In genomic region chr7:137345799-137346449, GRCh38 we compare ENCODE assay signal across 1 cellular context.
TF ChIP-seq lines count a peak whose summit lies in the region.

No MANE protein-coding gene starts in this region.

TF ChIP-seq in K562, 482 proteins besides CTCF, POLR2A, EP300 and RAD21 (continued from another document and continues in another):
- TF ChIP-seq ZNF639 (CRISPR knock-in tag; conservative IDR thresholded peaks at IDR 0.05 in 1 of 2, IDR thresholded peaks at IDR 0.05 in 1 of 2) = peak in 1 of 2 experiments; percentile 96; a peak in 2 of 4 replicates
- TF ChIP-seq, protein P1, sequence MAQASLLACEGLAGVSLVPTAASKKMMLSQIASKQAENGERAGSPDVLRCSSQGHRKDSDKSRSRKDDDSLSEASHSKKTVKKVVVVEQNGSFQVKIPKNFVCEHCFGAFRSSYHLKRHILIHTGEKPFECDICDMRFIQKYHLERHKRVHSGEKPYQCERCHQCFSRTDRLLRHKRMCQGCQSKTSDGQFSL (CRISPR knock-in tag; IDR thresholded peaks at IDR 0.05) = no peak
- TF ChIP-seq, protein P1 (tag; IDR thresholded peaks at IDR 0.05) = peak in 1 of 2 experiments; percentile 95; a peak in 2 of 4 replicates
- TF ChIP-seq ERF (CRISPR knock-in tag; IDR thresholded peaks at IDR 0.05) = peak; percentile 97
- no peak for TF ChIP-seq PHF8 (IDR thresholded peaks at IDR 0.05; ENCODE audit: borderline replicate concordance, low read length)
- TF ChIP-seq ZBTB11 (CRISPR knock-in tag; IDR thresholded peaks at IDR 0.05) = peak in 1 of 3 experiments; percentile 42; a peak in 1 of 6 replicates
- TF ChIP-seq ZNF212 (CRISPR knock-in tag; IDR thresholded peaks at IDR 0.05) = peak; percentile 92
- TF ChIP-seq, protein P2, sequence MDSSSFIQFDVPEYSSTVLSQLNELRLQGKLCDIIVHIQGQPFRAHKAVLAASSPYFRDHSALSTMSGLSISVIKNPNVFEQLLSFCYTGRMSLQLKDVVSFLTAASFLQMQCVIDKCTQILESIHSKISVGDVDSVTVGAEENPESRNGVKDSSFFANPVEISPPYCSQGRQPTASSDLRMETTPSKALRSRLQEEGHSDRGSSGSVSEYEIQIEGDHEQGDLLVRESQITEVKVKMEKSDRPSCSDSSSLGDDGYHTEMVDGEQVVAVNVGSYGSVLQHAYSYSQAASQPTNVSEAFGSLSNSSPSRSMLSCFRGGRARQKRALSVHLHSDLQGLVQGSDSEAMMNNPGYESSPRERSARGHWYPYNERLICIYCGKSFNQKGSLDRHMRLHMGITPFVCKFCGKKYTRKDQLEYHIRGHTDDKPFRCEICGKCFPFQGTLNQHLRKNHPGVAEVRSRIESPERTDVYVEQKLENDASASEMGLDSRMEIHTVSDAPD (CRISPR knock-in tag; IDR thresholded peaks at IDR 0.05) = no peak
- TF ChIP-seq U2AF1 (optimal IDR thresholded peaks at IDR 0.05; ENCODE audit: low read depth, low read length) = no peak
- no peak for TF ChIP-seq SAFB (IDR thresholded peaks at IDR 0.05; ENCODE audit: borderline replicate concordance, low read depth, low read length)
- peak; percentile 50; the same call in 1 of the 2 replicates for TF ChIP-seq ESRRB (CRISPR knock-in tag; IDR thresholded peaks at IDR 0.05; ENCODE audit: borderline replicate concordance)
- no peak for TF ChIP-seq YY1 (IDR thresholded peaks at IDR 0.05; ENCODE audit: borderline replicate concordance in 1 of 3, control insufficient read depth in 1 of 3, extremely low read depth in 1 of 3, insufficient read depth in 3 of 3, insufficient read length in 1 of 3, insufficient replicate concordance in 2 of 3, low read depth in 1 of 3, low read length in 2 of 3)
- TF ChIP-seq, protein P3, sequence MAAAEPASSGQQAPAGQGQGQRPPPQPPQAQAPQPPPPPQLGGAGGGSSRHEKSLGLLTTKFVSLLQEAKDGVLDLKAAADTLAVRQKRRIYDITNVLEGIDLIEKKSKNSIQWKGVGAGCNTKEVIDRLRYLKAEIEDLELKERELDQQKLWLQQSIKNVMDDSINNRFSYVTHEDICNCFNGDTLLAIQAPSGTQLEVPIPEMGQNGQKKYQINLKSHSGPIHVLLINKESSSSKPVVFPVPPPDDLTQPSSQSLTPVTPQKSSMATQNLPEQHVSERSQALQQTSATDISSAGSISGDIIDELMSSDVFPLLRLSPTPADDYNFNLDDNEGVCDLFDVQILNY (CRISPR knock-in tag; IDR thresholded peaks at IDR 0.05) = no peak
- no peak for TF ChIP-seq MTA1 (IDR thresholded peaks at IDR 0.05; ENCODE audit: borderline replicate concordance)
- TF ChIP-seq ZNF695 (CRISPR knock-in tag; IDR thresholded peaks at IDR 0.05) = peak; percentile 96
- TF ChIP-seq, protein P4, sequence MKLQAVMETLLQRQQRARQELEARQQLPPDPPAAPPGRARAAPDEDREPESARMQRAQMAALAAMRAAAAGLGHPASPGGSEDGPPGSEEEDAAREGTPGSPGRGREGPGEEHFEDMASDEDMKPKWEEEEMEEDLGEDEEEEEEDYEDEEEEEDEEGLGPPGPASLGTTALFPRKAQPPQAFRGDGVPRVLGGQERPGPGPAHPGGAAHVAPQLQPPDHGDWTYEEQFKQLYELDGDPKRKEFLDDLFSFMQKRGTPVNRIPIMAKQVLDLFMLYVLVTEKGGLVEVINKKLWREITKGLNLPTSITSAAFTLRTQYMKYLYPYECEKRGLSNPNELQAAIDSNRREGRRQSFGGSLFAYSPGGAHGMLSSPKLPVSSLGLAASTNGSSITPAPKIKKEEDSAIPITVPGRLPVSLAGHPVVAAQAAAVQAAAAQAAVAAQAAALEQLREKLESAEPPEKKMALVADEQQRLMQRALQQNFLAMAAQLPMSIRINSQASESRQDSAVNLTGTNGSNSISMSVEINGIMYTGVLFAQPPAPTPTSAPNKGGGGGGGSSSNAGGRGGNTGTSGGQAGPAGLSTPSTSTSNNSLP (IDR thresholded peaks at IDR 0.05; ENCODE audit: borderline replicate concordance, low read depth, low read length) = no peak
- TF ChIP-seq FOXJ3 (CRISPR knock-in tag; IDR thresholded peaks at IDR 0.05) = no peak
- TF ChIP-seq ZNF551 (CRISPR knock-in tag; IDR thresholded peaks at IDR 0.05) = peak; percentile 68; the same call in 1 of the 2 replicates
- no peak for TF ChIP-seq ZNF507 (tag; conservative IDR thresholded peaks at IDR 0.05)
- TF ChIP-seq HMGN3 (IDR thresholded peaks at IDR 0.05; ENCODE audit: borderline replicate concordance, extremely low read depth, insufficient read length, low read depth, low read length) = no peak
- no peak for TF ChIP-seq ZNF384 (IDR thresholded peaks at IDR 0.05; ENCODE audit: low read depth, low read length)
- peak; percentile 98 for TF ChIP-seq ZNF79 (CRISPR knock-in tag; IDR thresholded peaks at IDR 0.05; ENCODE audit: low read depth)
- TF ChIP-seq ARNT (IDR thresholded peaks at IDR 0.05) = no peak
- TF ChIP-seq HNRNPLL (IDR thresholded peaks at IDR 0.05; ENCODE audit: low read depth, low read length, poor library complexity, severe bottlenecking) = no peak
- TF ChIP-seq PTRF (tag; IDR thresholded peaks at IDR 0.05) = no peak
- no peak for TF ChIP-seq MAFK (IDR thresholded peaks at IDR 0.05; ENCODE audit: low read length)
- peak; percentile 49; the same call in 1 of the 2 replicates for TF ChIP-seq ZNF583 (CRISPR knock-in tag; IDR thresholded peaks at IDR 0.05)
- TF ChIP-seq SMAD3 (CRISPR knock-in tag; conservative IDR thresholded peaks at IDR 0.05) = peak; percentile 98
- TF ChIP-seq SREBF1 (IDR thresholded peaks at IDR 0.05; ENCODE audit: borderline replicate concordance, low read depth, low read length) = no peak
- no peak for TF ChIP-seq CBFA2T2 (conservative IDR thresholded peaks at IDR 0.05)
- no peak for TF ChIP-seq NFYB (IDR thresholded peaks at IDR 0.05; ENCODE audit: extremely low read depth, insufficient read length)
- no peak for TF ChIP-seq POLR3G (IDR thresholded peaks at IDR 0.05; ENCODE audit: extremely low read depth, insufficient read length, insufficient replicate concordance)
- TF ChIP-seq PYGO2 (tag; IDR thresholded peaks at IDR 0.05) = peak; percentile 68
- no peak for TF ChIP-seq POU5F1 (IDR thresholded peaks at IDR 0.05; ENCODE audit: borderline replicate concordance, low read depth, low read length, partially characterized antibody)
- TF ChIP-seq STAG1 (CRISPR knock-in tag; IDR thresholded peaks at IDR 0.05; ENCODE audit: borderline replicate concordance) = no peak
- TF ChIP-seq NRF1 (conservative IDR thresholded peaks at IDR 0.05 in 1 of 2, IDR thresholded peaks at IDR 0.05 in 1 of 2) = no peak
- TF ChIP-seq ARID3B (CRISPR knock-in tag; IDR thresholded peaks at IDR 0.05; ENCODE audit: borderline replicate concordance) = no peak; the same call in 1 of the 2 replicates
- TF ChIP-seq PRMT5 (CRISPR knock-in tag; IDR thresholded peaks at IDR 0.05) = no peak
- TF ChIP-seq, protein P5, sequence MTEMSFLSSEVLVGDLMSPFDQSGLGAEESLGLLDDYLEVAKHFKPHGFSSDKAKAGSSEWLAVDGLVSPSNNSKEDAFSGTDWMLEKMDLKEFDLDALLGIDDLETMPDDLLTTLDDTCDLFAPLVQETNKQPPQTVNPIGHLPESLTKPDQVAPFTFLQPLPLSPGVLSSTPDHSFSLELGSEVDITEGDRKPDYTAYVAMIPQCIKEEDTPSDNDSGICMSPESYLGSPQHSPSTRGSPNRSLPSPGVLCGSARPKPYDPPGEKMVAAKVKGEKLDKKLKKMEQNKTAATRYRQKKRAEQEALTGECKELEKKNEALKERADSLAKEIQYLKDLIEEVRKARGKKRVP (CRISPR knock-in tag; IDR thresholded peaks at IDR 0.05) = peak; percentile 90
- no peak for TF ChIP-seq CEBPG (CRISPR knock-in tag; IDR thresholded peaks at IDR 0.05)
- TF ChIP-seq CEBPG (tag; conservative IDR thresholded peaks at IDR 0.05 in 1 of 2, IDR thresholded peaks at IDR 0.05 in 1 of 2) = no peak
- TF ChIP-seq NFE2 (IDR thresholded peaks at IDR 0.05; ENCODE audit: low read depth) = no peak
- TF ChIP-seq L3MBTL2 (IDR thresholded peaks at IDR 0.05) = no peak
- TF ChIP-seq ZNF175 (CRISPR knock-in tag; IDR thresholded peaks at IDR 0.05; ENCODE audit: low read depth) = 0 out of 2 replicates have a peak, but pooled peaks have one; percentile 54
- no peak for TF ChIP-seq XRCC3 (IDR thresholded peaks at IDR 0.05)
- 0 out of 2 replicates have a peak, but pooled peaks have one; percentile 17 for TF ChIP-seq NFIX (CRISPR knock-in tag; IDR thresholded peaks at IDR 0.05; ENCODE audit: low read depth)
- TF ChIP-seq HMG20B (CRISPR knock-in tag; IDR thresholded peaks at IDR 0.05) = no peak
- TF ChIP-seq BRF1 (IDR thresholded peaks at IDR 0.05; ENCODE audit: borderline replicate concordance, extremely low read depth, insufficient read length) = no peak
- TF ChIP-seq HIVEP1 (CRISPR knock-in tag; IDR thresholded peaks at IDR 0.05) = peak; percentile 91
- no peak for TF ChIP-seq MTA3 (IDR thresholded peaks at IDR 0.05; ENCODE audit: borderline replicate concordance)
- TF ChIP-seq KAT7 (CRISPR knock-in tag; IDR thresholded peaks at IDR 0.05; ENCODE audit: borderline replicate concordance) = no peak
- no peak for TF ChIP-seq ILF3 (IDR thresholded peaks at IDR 0.05; ENCODE audit: borderline replicate concordance)
- TF ChIP-seq ELK1 (CRISPR knock-in tag; IDR thresholded peaks at IDR 0.05) = no peak
- TF ChIP-seq ZNF830 (CRISPR knock-in tag; IDR thresholded peaks at IDR 0.05) = 0 out of 2 replicates have a peak, but pooled peaks have one; percentile 71
- TF ChIP-seq SMARCA5 (IDR thresholded peaks at IDR 0.05) = no peak
- TF ChIP-seq NELFE (IDR thresholded peaks at IDR 0.05; ENCODE audit: insufficient read depth, insufficient read length) = no peak
